9 cellular contexts compared by ENCODE assay signal in the genomic region with DNA sequence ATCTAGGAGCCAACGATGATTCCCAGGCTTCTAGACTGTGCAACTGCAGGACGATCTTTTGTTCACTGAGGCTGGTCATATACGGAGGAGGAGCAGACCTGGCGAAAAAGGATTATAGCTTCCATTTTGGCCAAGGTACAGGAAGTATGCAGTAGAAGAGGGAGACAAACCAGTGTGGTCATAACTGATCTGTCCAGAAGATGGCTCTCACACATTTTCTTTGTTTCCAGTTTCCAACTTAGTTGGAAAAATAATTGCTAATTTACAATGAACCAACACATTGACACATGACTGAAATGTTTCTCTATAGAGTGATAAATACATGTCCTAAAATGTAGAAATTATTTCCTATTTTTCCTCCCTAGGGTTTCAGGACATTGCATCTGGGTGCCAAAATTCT.
DNase-seq lines count a peak whose midpoint lies in the region; ATAC-seq, FAIRE-seq and TF ChIP-seq lines count a peak whose summit lies in the region.
"Had no signal": no experiment of that assay in that cellular context is flagged by ENCODE, and none has a peak within 500 bp of the region (broad histone marks: within the 10 kb centered on the region; RNA-seq: fewer than 3 reads in every experiment).

No MANE protein-coding gene starts in this region.

- H3K27me3 ChIP-seq in heart right ventricle (peaks cover 0 to 4% (median 0%) of the 10 kb centered on the region in 7 donors), PC-3 (ENCODE audit: low read length) (no peaks in the 10 kb centered on the region)
- H3K27me3 ChIP-seq in CD8-positive, alpha-beta memory T cell (ENCODE audit: insufficient read depth, low read length, poor library complexity, severe bottlenecking), result no peaks in the 10 kb centered on the region

- H3K9ac ChIP-seq in PC-3 (ENCODE audit: low read length), result no peak overlapping the region

- H3K27me3 Mint-ChIP-seq in immature natural killer cell (ENCODE audit: low read depth in 3 of 3), result peaks cover 0 to 3% (median 2%) of the 10 kb centered on the region in 3 donors
- H3K27me3 Mint-ChIP-seq in CD8-positive, alpha-beta memory T cell, result no peaks in the 10 kb centered on the region

- H3F3A ChIP-seq in PC-3 (ENCODE audit: low read length, unreplicated experiment), result no peaks in the 10 kb centered on the region

- WGBS in heart right ventricle, 2 donors, result 61 to 71% methylated on average over 4 of the region's 4 CpGs

- peak overlapping the region; percentile 60 for H2AFZ ChIP-seq in PC-3 (ENCODE audit: low read length)

- no peak for ATAC-seq in heart right ventricle
- ATAC-seq in Right ventricle myocardium superior (ENCODE audit: poor library complexity), result no peak
- ATAC-seq in PC-3, result peak; percentile 85
- peak; percentile 44 for ATAC-seq in esophagus mucosa
- no peak for ATAC-seq in HG02840 (IDR thresholded peaks at IDR 0.05; ENCODE audit: low FRiP score, unreplicated experiment)

- no peak overlapping the region for H3K4me3 Mint-ChIP-seq in immature natural killer cell
- no peak overlapping the region for H3K4me3 Mint-ChIP-seq in CD8-positive, alpha-beta memory T cell

- H3K36me3 ChIP-seq in heart right ventricle (no peaks in the 10 kb centered on the region), PC-3 (ENCODE audit: low read depth, low read length) (no peaks in the 10 kb centered on the region)
- H3K36me3 ChIP-seq in CD8-positive, alpha-beta memory T cell (ENCODE audit: insufficient read depth, low read length), result no peaks in the 10 kb centered on the region

- H3K4me2 ChIP-seq in PC-3 (ENCODE audit: low read length), result no peak overlapping the region

- H3K79me2 ChIP-seq in PC-3 (ENCODE audit: low read length), result no peaks in the 10 kb centered on the region

- H3K4me1 ChIP-seq in heart right ventricle, result no peaks in the 10 kb centered on the region
- no peaks in the 10 kb centered on the region for H3K4me1 ChIP-seq in PC-3 (ENCODE audit: insufficient read depth, low read length)
- H3K4me1 ChIP-seq in CD8-positive, alpha-beta memory T cell (ENCODE audit: insufficient read depth, low read length), result no peaks in the 10 kb centered on the region

- no peak overlapping the region for H3K27ac Mint-ChIP-seq in immature natural killer cell
- H3K27ac Mint-ChIP-seq in CD8-positive, alpha-beta memory T cell, result no peak overlapping the region

- CTCF ChIA-PET in PC-3 (lab: Charles Lee), result no interaction called here
- CTCF ChIA-PET in CD8-positive, alpha-beta memory T cell (lab: Charles Lee), result no interaction called here

- H3K4me3 ChIP-seq in heart right ventricle (no peak overlapping the region), PC-3 (ENCODE audit: low read length) (no peak overlapping the region)
- H3K4me3 ChIP-seq in CD8-positive, alpha-beta memory T cell (ENCODE audit: low read length), result no peak overlapping the region

- no peaks in the 10 kb centered on the region for H3K9me2 ChIP-seq in PC-3 (replicated peaks; ENCODE audit: low read length)

- no TSS peak for BruUV-seq in PC-3 (replicated peaks; lab: Mats Ljungman, UMichigan)

- no peak for DNase-seq in heart right ventricle
- DNase-seq in Right ventricle myocardium superior, result no peak
- peak; percentile 54 for DNase-seq in PC-3
- DNase-seq in urothelium cell line (ENCODE audit: low spot score), result peak; percentile 36
- DNase-seq in immature natural killer cell, result no peak
- no peak for DNase-seq in CD8-positive, alpha-beta memory T cell
- DNase-seq: stimulated activated CD4-positive, alpha-beta T cell treated with anti-CD3 and anti-CD28 coated beads, Interleukin-2, amount 100 ng/mL, for 24 hours had no signal

- intact Hi-C loops in heart right ventricle (cut with DNase I) (no loop called here), Right ventricle myocardium superior (cut with DNase I) (no loop called here), PC-3 (cut with micrococcal nuclease) (loop anchor here (5.0 kb wide), 1 partner anchor 1354 kb away; no protein-coding TSS in a partner anchor)

- H3K9me3 ChIP-seq in heart right ventricle (no peaks in the 10 kb centered on the region), PC-3 (ENCODE audit: low read length) (no peaks in the 10 kb centered on the region)
- no peaks in the 10 kb centered on the region for H3K9me3 ChIP-seq in CD8-positive, alpha-beta memory T cell (ENCODE audit: low read length)

- POLR2A ChIA-PET in PC-3 (lab: Charles Lee; ENCODE audit: unreplicated experiment), result no interaction called here
- POLR2A ChIA-PET in CD8-positive, alpha-beta memory T cell (lab: Charles Lee), result no interaction called here

- H3K36me3 Mint-ChIP-seq in immature natural killer cell, result no peaks in the 10 kb centered on the region
- peaks cover 0 to 2% (median 0%) of the 10 kb centered on the region in 3 donors for H3K36me3 Mint-ChIP-seq in CD8-positive, alpha-beta memory T cell

- no peak overlapping the region for H3K27ac ChIP-seq in heart right ventricle
- H3K27ac ChIP-seq in PC-3 (ENCODE audit: low read length), result no peak overlapping the region
- no peak overlapping the region for H3K27ac ChIP-seq in CD8-positive, alpha-beta memory T cell (ENCODE audit: low read depth, low read length)

- no peaks in the 10 kb centered on the region for H3K4me1 Mint-ChIP-seq in immature natural killer cell
- H3K4me1 Mint-ChIP-seq in CD8-positive, alpha-beta memory T cell, result no peaks in the 10 kb centered on the region

- FAIRE-seq in urothelium cell line (lab: Jason Lieb, UNC), result no peak

- no peaks in the 10 kb centered on the region for H4K20me1 ChIP-seq in PC-3 (ENCODE audit: low read length)

- peak in 6 of 9 donors; percentile 18 to 41 (median 30) for TF ChIP-seq CTCF in heart right ventricle (IDR thresholded peaks at IDR 0.05)
- TF ChIP-seq CTCF in PC-3 (conservative IDR thresholded peaks at IDR 0.05; ENCODE audit: low read depth, low read length), result peak; percentile 76

- H3K9me3 Mint-ChIP-seq in immature natural killer cell, result peaks cover 0 to 9% (median 3%) of the 10 kb centered on the region in 6 donors
- peaks cover 4 to 15% (median 6%) of the 10 kb centered on the region in 5 donors for H3K9me3 Mint-ChIP-seq in CD8-positive, alpha-beta memory T cell

Comparison
In these comparisons a context has a peak if more than half of its experiments do, and no peak if none do; other contexts are left out.
1. ATAC-seq: peak in PC-3 (single experiment) and esophagus mucosa (single experiment); none in heart right ventricle (0 of 8), Right ventricle myocardium superior (single experiment) and HG02840 (single experiment).
2. DNase-seq: peak in PC-3 (single experiment) and urothelium cell line (single experiment); none in heart right ventricle (0 of 2), Right ventricle myocardium superior (single experiment), immature natural killer cell (0 of 3) and CD8-positive, alpha-beta memory T cell (0 of 5).